ENCODE assay signal across 8 cellular contexts in the genomic region with DNA sequence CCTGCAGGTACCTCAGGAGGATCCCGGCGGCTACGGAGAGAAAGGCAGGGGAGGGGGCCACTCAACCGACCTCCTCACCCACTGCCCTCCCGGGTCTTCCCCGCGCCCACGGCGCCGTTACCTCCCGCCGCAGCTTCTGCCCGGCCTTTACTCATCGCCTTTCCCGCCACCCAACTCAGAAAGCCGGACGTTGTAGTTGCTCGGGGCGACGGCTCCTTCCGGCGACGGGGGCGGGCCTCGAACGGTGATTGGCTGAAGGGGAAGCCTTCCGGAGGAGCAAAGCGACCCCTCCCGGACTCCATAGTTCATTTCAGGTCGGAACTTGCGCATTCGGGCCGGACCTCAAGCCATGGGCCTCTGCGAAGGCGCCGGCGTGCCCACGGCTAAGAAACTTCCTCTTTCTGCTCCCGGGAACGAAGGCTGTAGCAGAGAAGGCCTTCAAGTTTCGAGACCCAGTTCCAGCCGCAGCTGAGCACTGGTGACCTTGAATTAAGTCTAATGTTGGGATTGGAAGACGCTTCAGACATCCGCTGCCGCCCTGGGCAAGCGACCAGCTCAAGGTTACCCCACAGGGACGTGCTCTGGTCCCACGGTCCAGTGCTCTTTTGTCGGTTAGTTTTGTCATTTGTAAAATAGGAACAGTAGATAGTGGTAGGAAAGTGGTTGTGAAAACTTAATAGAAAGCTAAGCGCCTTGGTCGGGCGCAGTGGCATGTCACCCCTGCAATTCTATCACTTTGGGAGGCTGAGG. TPM values are rescaled to one million over a fixed set of nuclear protein-coding genes. Genes with fewer than 3 reads are reported as not detected.
DNase-seq lines count a peak whose midpoint lies in the region; ATAC-seq lines count a peak whose summit lies in the region.

A gene with protein sequence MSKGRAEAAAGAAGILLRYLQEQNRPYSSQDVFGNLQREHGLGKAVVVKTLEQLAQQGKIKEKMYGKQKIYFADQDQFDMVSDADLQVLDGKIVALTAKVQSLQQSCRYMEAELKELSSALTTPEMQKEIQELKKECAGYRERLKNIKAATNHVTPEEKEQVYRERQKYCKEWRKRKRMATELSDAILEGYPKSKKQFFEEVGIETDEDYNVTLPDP (minus strand): TSS at position 198 of the 750 bp plus-strand sequence. CDS start 43 bp downstream, at position 155.

- in situ Hi-C loops in Caki2 (cut with HindIII; ENCODE audit: low pct_unique_long_range_greater_than_20kb, low sequenced_read_pairs): no loop called here

- H3K4me1 Mint-ChIP-seq in effector memory CD8-positive, alpha-beta T cell (ENCODE audit: low read depth in 2 of 2): peaks cover 24 to 35% of the 10 kb centered on the region in 2 donors
- peaks cover 18% of the 10 kb centered on the region for H3K4me1 Mint-ChIP-seq in memory B cell

- H3K4me3 ChIP-seq in HUES48 (ENCODE audit: low read depth, low read length): peak within 1 kb of the TSS; percentile 76

- no peaks in the 10 kb centered on the region for H3K27me3 Mint-ChIP-seq in effector memory CD8-positive, alpha-beta T cell
- no peaks in the 10 kb centered on the region for H3K27me3 Mint-ChIP-seq in memory B cell

- H3K27ac Mint-ChIP-seq in effector memory CD8-positive, alpha-beta T cell: peak within 1 kb of the TSS; percentile 93 to 94
- H3K27ac Mint-ChIP-seq in memory B cell: peak within 1 kb of the TSS; percentile 89

- H3K27ac ChIP-seq in HUES48 (ENCODE audit: low read depth, low read length): peak within 1 kb of the TSS; percentile 83

- DNase-seq in Caki2 (ENCODE audit: low read depth) (peak; percentile 92), NOMO-1 treated with dmso at 0.1 percent for 144 hours (lab: John Stamatoyannopoulos, UW; ENCODE audit: unreplicated experiment) (peak; percentile 95), memory B cell (ENCODE audit: low spot score in 2 of 2) (peak; percentile 79 to 86)
- peak; percentile 85 to 86 for DNase-seq in activated CD8-positive, alpha-beta memory T cell treated with anti-CD3 and anti-CD28 coated beads for 4 hours (ENCODE audit: low read depth in 2 of 2)
- DNase-seq in effector memory CD8-positive, alpha-beta T cell: peak; percentile 86 to 88 (median 86)
- peak; percentile 86 for DNase-seq in stimulated activated CD8-positive, alpha-beta memory T cell treated with anti-CD3 and anti-CD28 coated beads, Interleukin-12 subunit alpha, Interleukin-12 subunit beta, amount 100 ng/mL, for 1 hour (ENCODE audit: low read depth)

- H3K4me1 ChIP-seq in HUES48 (ENCODE audit: control insufficient read depth, insufficient read depth, low read length): peaks cover 3% of the 10 kb centered on the region

- peaks cover 59% of the 10 kb centered on the region for H3K36me3 ChIP-seq in HUES48 (ENCODE audit: control insufficient read depth, insufficient read depth, low read length)

- H3K9me3 Mint-ChIP-seq in effector memory CD8-positive, alpha-beta T cell: no peaks in the 10 kb centered on the region
- no peaks in the 10 kb centered on the region for H3K9me3 Mint-ChIP-seq in memory B cell

- ATAC-seq in GM21360 (IDR thresholded peaks at IDR 0.05; ENCODE audit: unreplicated experiment) (peak; percentile 61), memory B cell (ENCODE audit: low read depth) (peak; percentile 90)
- peak; percentile 94 for ATAC-seq in effector memory CD8-positive, alpha-beta T cell (replicated peaks)

- no peaks in the 10 kb centered on the region for H3K27me3 ChIP-seq in HUES48 (ENCODE audit: control insufficient read depth, insufficient read depth, low read length)

- peak within 1 kb of the TSS; percentile 94 to 97 for H3K4me3 Mint-ChIP-seq in effector memory CD8-positive, alpha-beta T cell
- H3K4me3 Mint-ChIP-seq in memory B cell: peak within 1 kb of the TSS; percentile 96

- peak within 1 kb of the TSS; percentile 78 for H3K9ac ChIP-seq in HUES48 (ENCODE audit: low read depth, low read length)

- peaks cover 42% of the 10 kb centered on the region for H3K36me3 Mint-ChIP-seq in effector memory CD8-positive, alpha-beta T cell (ENCODE audit: insufficient read depth)
- H3K36me3 Mint-ChIP-seq in memory B cell: peaks cover 18% of the 10 kb centered on the region

- H3K9me3 ChIP-seq in HUES48 (ENCODE audit: control insufficient read depth, insufficient read depth, low read length): no peaks in the 10 kb centered on the region

RNA-seq across cellular contexts. Expression of the gene that starts here (rescaled TPM):
- total RNA-seq in Caki2 (2014; rRNA removed; shearing (Covaris generic); ENCODE audit: low replicate concordance): 3.4 and 8.6 TPM in 2 replicates

Comparison
In these comparisons a context has a peak if more than half of its experiments do, and no peak if none do; other contexts are left out.
1. Peak in every context shown above with its lines: DNase-seq, ATAC-seq, H3K4me3 ChIP-seq and H3K27ac ChIP-seq.